9 cellular contexts compared by ENCODE assay signal in genomic region chr17:64498308-64499203, GRCh38. TPM values are rescaled to one million over a fixed set of nuclear protein-coding genes. Genes with fewer than 3 reads are reported as not detected.
A peak's percentile ranks its signal among the peaks of the same experiment; 100 is the strongest.
DNase-seq lines count a peak whose midpoint lies in the region; ATAC-seq, FAIRE-seq and TF ChIP-seq lines count a peak whose summit lies in the region.
"Had no signal": no experiment of that assay in that cellular context is flagged by ENCODE, and none has a peak within 500 bp of the region (broad histone marks: within the 10 kb centered on the region; RNA-seq: fewer than 3 reads in every experiment).

No MANE protein-coding gene starts in this region.

- H3K4me1 Mint-ChIP-seq in CD14-positive monocyte (peaks cover 63% of the 10 kb centered on the region), GM23338 (peaks cover 64% of the 10 kb centered on the region), activated B cell treated with CpG ODN at 0.5 μM for 24 hours (peaks cover 87% of the 10 kb centered on the region)

- H3K4me3 ChIP-seq in GM23338 (peak overlapping the region; percentile 60), keratinocyte (ENCODE audit: control insufficient read depth in 2 of 3, extremely low read depth in 1 of 3, insufficient read depth in 2 of 3, low read depth in 1 of 3, low read length in 3 of 3) (no peak overlapping the region)

- H4K20me1 ChIP-seq in GM23338 (replicated peaks; ENCODE audit: insufficient read depth) (peaks cover 43% of the 10 kb centered on the region), keratinocyte (ENCODE audit: control insufficient read depth, extremely low read depth, insufficient read depth, low read length) (peaks cover 23% of the 10 kb centered on the region)

- H3K4me1 ChIP-seq in GM23338 (ENCODE audit: insufficient read depth) = peaks cover 10% of the 10 kb centered on the region
- peaks cover 73% of the 10 kb centered on the region for H3K4me1 ChIP-seq in keratinocyte (ENCODE audit: control insufficient read depth, extremely low read depth, insufficient read depth, low read length)

- H3K36me3 ChIP-seq in GM23338 (ENCODE audit: insufficient read depth) (peaks cover 51% of the 10 kb centered on the region), keratinocyte (ENCODE audit: control insufficient read depth in 2 of 2, extremely low read depth in 1 of 2, insufficient read depth in 2 of 2, low read length in 2 of 2) (peaks cover 15 to 39% of the 10 kb centered on the region in 2 experiments)

- H3K27ac ChIP-seq in GM23338 (ENCODE audit: low read depth) (peak overlapping the region; percentile 93), keratinocyte (ENCODE audit: control insufficient read depth, insufficient read depth, low read length) (peak overlapping the region; percentile 84)

- POLR2A ChIA-PET in activated B cell treated with CpG ODN at 0.5 μM for 24 hours (lab: Charles Lee) = interaction anchor here (0.6 to 7.5 kb wide), 4 partner anchors 8 to 79 kb away, joined by 3 to 295 read pairs (median 14); partner anchors contain the start of genes CEP95 and DDX5

- H3K9me3 ChIP-seq in keratinocyte (ENCODE audit: control insufficient read depth, low read depth, low read length) = no peaks in the 10 kb centered on the region

- DNase-seq in CD14-positive monocyte (ENCODE audit: low spot score) (no peak), GM23338 (ENCODE audit: low spot score) (no peak), activated B cell treated with CpG ODN at 0.5 μM for 24 hours (no peak), keratinocyte (ENCODE audit: low read depth, low spot score) (no peak), cerebellar nuclear complex (lab: John Stamatoyannopoulos, UW) (no peak)
- no peak for DNase-seq in stimulated activated CD4-positive, alpha-beta T cell treated with anti-CD3 and anti-CD28 coated beads, Interleukin-2, amount 100 ng/mL, for 24 hours
- DNase-seq: NCI-H187 had no signal

- peaks cover 58 to 59% of the 10 kb centered on the region in 2 donors for H3K36me3 Mint-ChIP-seq in CD14-positive monocyte
- H3K36me3 Mint-ChIP-seq in GM23338 (ENCODE audit: low read depth) = peaks cover 84% of the 10 kb centered on the region
- peaks cover 83% of the 10 kb centered on the region for H3K36me3 Mint-ChIP-seq in activated B cell treated with CpG ODN at 0.5 μM for 24 hours (ENCODE audit: low read depth)

- dilution Hi-C loops in keratinocyte (cut with MboI; ENCODE audit: extremely low pct_ligation_motif_present, low sequenced_read_pairs) = no loop called here

- H3K27me3 Mint-ChIP-seq in CD14-positive monocyte (ENCODE audit: low read depth in 3 of 3) (peaks cover 0 to 2% (median 0%) of the 10 kb centered on the region in 3 donors), GM23338 (ENCODE audit: insufficient read depth, low read depth, poor library complexity) (peaks cover 28% of the 10 kb centered on the region), activated B cell treated with CpG ODN at 0.5 μM for 24 hours (no peaks in the 10 kb centered on the region)

- no peak overlapping the region for H3K9ac ChIP-seq in keratinocyte (ENCODE audit: control insufficient read depth, extremely low read depth, insufficient read depth, low read length)

- intact Hi-C loops in CD14-positive monocyte (cut with micrococcal nuclease) (loop anchor here in 1 of 2 donors (10.0 kb wide), 1 partner anchor 194 kb away; no protein-coding TSS in a partner anchor), activated B cell treated with CpG ODN at 0.5 μM for 24 hours (cut with micrococcal nuclease) (no loop called here)

- no peak for ATAC-seq in GM23338
- ATAC-seq in activated B cell treated with CpG ODN at 0.5 μM for 24 hours (ENCODE audit: low read depth) = no peak
- no peak for ATAC-seq in HG03521 (IDR thresholded peaks at IDR 0.05; ENCODE audit: unreplicated experiment)
- ATAC-seq in GM18511 (IDR thresholded peaks at IDR 0.05; ENCODE audit: unreplicated experiment) = no peak

- H3K4me2 ChIP-seq in GM23338 (peak overlapping the region; percentile 84), keratinocyte (ENCODE audit: control insufficient read depth, extremely low read depth, insufficient read depth, low read depth, low read length) (peak overlapping the region; percentile 81)

- no peaks in the 10 kb centered on the region for H3K9me1 ChIP-seq in keratinocyte (ENCODE audit: control insufficient read depth, extremely low read depth, insufficient read depth, low read length)

- H3K4me3 Mint-ChIP-seq in CD14-positive monocyte = no peak overlapping the region
- peak overlapping the region; percentile 100 for H3K4me3 Mint-ChIP-seq in GM23338
- H3K4me3 Mint-ChIP-seq in activated B cell treated with CpG ODN at 0.5 μM for 24 hours = peak overlapping the region; percentile 25

- TF ChIP-seq CTCF in CD14-positive monocyte (IDR thresholded peaks at IDR 0.05) = no peak
- TF ChIP-seq CTCF in GM23338 (conservative IDR thresholded peaks at IDR 0.05; ENCODE audit: low read depth in 2 of 2) = no peak
- no peak for TF ChIP-seq CTCF in activated B cell treated with CpG ODN at 0.5 μM for 24 hours (IDR thresholded peaks at IDR 0.05)
- TF ChIP-seq CTCF in keratinocyte (optimal IDR thresholded peaks at IDR 0.05 in 1 of 3, IDR thresholded peaks at IDR 0.05 in 1 of 3, conservative IDR thresholded peaks at IDR 0.05 in 1 of 3; ENCODE audit: extremely low read depth in 1 of 3, insufficient read depth in 2 of 3, low read length in 3 of 3) = no peak

- H3K27ac Mint-ChIP-seq in CD14-positive monocyte (peak overlapping the region; percentile 50 to 99 (median 97)), GM23338 (peak overlapping the region; percentile 98), activated B cell treated with CpG ODN at 0.5 μM for 24 hours (peak overlapping the region; percentile 99)

- CTCF ChIA-PET in activated B cell treated with CpG ODN at 0.5 μM for 24 hours (lab: Charles Lee) = interaction anchor here (6.6 kb wide), 1 partner anchor 78 kb away, joined by 67 read pairs; no protein-coding TSS in a partner anchor

- no peak for FAIRE-seq in keratinocyte (lab: Jason Lieb, UNC)

- no peaks in the 10 kb centered on the region for H3K9me2 ChIP-seq in GM23338 (ENCODE audit: insufficient read depth)

- H3K9me3 Mint-ChIP-seq in CD14-positive monocyte (peaks cover 0 to 1% (median 0%) of the 10 kb centered on the region in 7 donors), GM23338 (peaks cover 3% of the 10 kb centered on the region; the same call in 1 of the 3 replicates), activated B cell treated with CpG ODN at 0.5 μM for 24 hours (no peaks in the 10 kb centered on the region)

- H3K79me2 ChIP-seq in GM23338 (replicated peaks; ENCODE audit: insufficient read depth) (peaks cover 73% of the 10 kb centered on the region), keratinocyte (ENCODE audit: control insufficient read depth, insufficient read depth, low read length) (peaks cover 62% of the 10 kb centered on the region)

- no peaks in the 10 kb centered on the region for H3K27me3 ChIP-seq in GM23338 (ENCODE audit: insufficient read depth)
- H3K27me3 ChIP-seq in keratinocyte (ENCODE audit: control insufficient read depth, extremely low read depth, insufficient read depth, low read length) = no peaks in the 10 kb centered on the region

- H3F3A ChIP-seq in GM23338 (replicated peaks; ENCODE audit: low read depth) = peaks cover 58% of the 10 kb centered on the region

- H2AFZ ChIP-seq in GM23338 = no peak overlapping the region
- H2AFZ ChIP-seq in keratinocyte (ENCODE audit: control insufficient read depth, low read length) = no peak overlapping the region

RNA-seq across cellular contexts. Expression of gene POLG2, which starts 1.7 kb away (rescaled TPM):
- polyA plus RNA-seq in CD14-positive monocyte = 1 to 10 TPM in 1 of 2 donors, under 1 TPM in 1; 0.85 to 1.7 TPM
- 19.8 and 20.2 TPM in 2 replicates for total RNA-seq in GM23338 (2014; rRNA removed; shearing (Covaris generic))
- polyA plus RNA-seq in GM23338 (2016; fragmentation: Nextera tagmentation; extraction: Ambion mirVana) = 27.7 and 28.0 TPM in 2 replicates
- total RNA-seq in activated B cell treated with CpG ODN at 0.5 μM for 24 hours = 50.3 and 63.9 TPM in 2 replicates
- polyA plus RNA-seq in keratinocyte = 7.9 to 14.0 TPM (median 8.5 TPM) in 3 replicates
- 26.3 TPM for polyA plus RNA-seq in keratinocyte (2011; ENCODE audit: low read depth)
- polyA plus RNA-seq in keratinocyte (2011; cell fraction: cytosol; rRNA removed) = 4.4 and 5.1 TPM in 2 replicates
- polyA plus RNA-seq in keratinocyte (2011; cell fraction: nucleus; rRNA removed) = 22.7 and 28.5 TPM in 2 replicates
- polyA plus RNA-seq in keratinocyte (2012; ENCODE audit: low replicate concordance) = 6.5 and 9.3 TPM in 2 replicates
- 1.6 to 9.8 TPM (median 5.2 TPM) in 3 replicates for polyA minus RNA-seq in keratinocyte
- polyA minus RNA-seq in keratinocyte (2011; cell fraction: cytosol; rRNA and poly(A)+ RNA removed) = 2.9 TPM
- polyA minus RNA-seq in keratinocyte (2011; cell fraction: nucleus; rRNA and poly(A)+ RNA removed) = 9.2 and 23.0 TPM in 2 replicates

RNA-seq across cellular contexts. Expression of gene DDX5, which starts 7.5 kb away (rescaled TPM):
- polyA plus RNA-seq in CD14-positive monocyte (100 to 1,000 TPM; 642 to 777 TPM), GM23338 (2016; fragmentation: Nextera tagmentation; extraction: Ambion mirVana) (367 and 447 TPM in 2 replicates), keratinocyte (470 to 793 TPM (median 689 TPM) in 3 replicates)
- total RNA-seq in GM23338 (2014; rRNA removed; shearing (Covaris generic)) = 399 and 400 TPM in 2 replicates
- total RNA-seq in activated B cell treated with CpG ODN at 0.5 μM for 24 hours = 1,149 and 1,208 TPM in 2 replicates
- polyA plus RNA-seq in keratinocyte (2011; ENCODE audit: low read depth) = 1,623 TPM
- 418 and 502 TPM in 2 replicates for polyA plus RNA-seq in keratinocyte (2011; cell fraction: cytosol; rRNA removed)
- polyA plus RNA-seq in keratinocyte (2011; cell fraction: nucleus; rRNA removed) = 1,369 and 1,634 TPM in 2 replicates
- 427 and 480 TPM in 2 replicates for polyA plus RNA-seq in keratinocyte (2012; ENCODE audit: low replicate concordance)
- 333 to 502 TPM (median 382 TPM) in 3 replicates for polyA minus RNA-seq in keratinocyte
- 847 TPM for polyA minus RNA-seq in keratinocyte (2011; cell fraction: cytosol; rRNA and poly(A)+ RNA removed)
- 879 and 914 TPM in 2 replicates for polyA minus RNA-seq in keratinocyte (2011; cell fraction: nucleus; rRNA and poly(A)+ RNA removed)

RNA-seq across cellular contexts. Expression of gene CEP95, which starts 8.2 kb away (rescaled TPM):
- 1 to 10 TPM; 4.6 to 5.0 TPM for polyA plus RNA-seq in CD14-positive monocyte
- 41.1 and 81.1 TPM in 2 replicates for total RNA-seq in GM23338 (2014; rRNA removed; shearing (Covaris generic))
- 38.9 and 45.4 TPM in 2 replicates for polyA plus RNA-seq in GM23338 (2016; fragmentation: Nextera tagmentation; extraction: Ambion mirVana)
- 65.3 and 77.0 TPM in 2 replicates for total RNA-seq in activated B cell treated with CpG ODN at 0.5 μM for 24 hours
- polyA plus RNA-seq in keratinocyte = 13.1 to 31.6 TPM (median 25.2 TPM) in 3 replicates
- 165 TPM for polyA plus RNA-seq in keratinocyte (2011; ENCODE audit: low read depth)
- 9.5 and 15.4 TPM in 2 replicates for polyA plus RNA-seq in keratinocyte (2011; cell fraction: cytosol; rRNA removed)
- polyA plus RNA-seq in keratinocyte (2011; cell fraction: nucleus; rRNA removed) = 52.8 and 60.9 TPM in 2 replicates
- 13.1 and 31.9 TPM in 2 replicates for polyA plus RNA-seq in keratinocyte (2012; ENCODE audit: low replicate concordance)
- polyA minus RNA-seq in keratinocyte = 5.1 to 21.5 TPM (median 7.4 TPM) in 3 replicates
- 14.8 TPM for polyA minus RNA-seq in keratinocyte (2011; cell fraction: cytosol; rRNA and poly(A)+ RNA removed)
- 17.4 and 29.4 TPM in 2 replicates for polyA minus RNA-seq in keratinocyte (2011; cell fraction: nucleus; rRNA and poly(A)+ RNA removed)

RNA-seq across cellular contexts. Expression of gene MILR1, which starts 49.6 kb away (rescaled TPM):
- 10 to 100 TPM; 72.0 to 95.2 TPM for polyA plus RNA-seq in CD14-positive monocyte
- total RNA-seq in GM23338 (2014; rRNA removed; shearing (Covaris generic)) = not detected in 2 replicates
- polyA plus RNA-seq in GM23338 (2016; fragmentation: Nextera tagmentation; extraction: Ambion mirVana) = 0.39 TPM in 1 of 2 replicates, not detected in the other
- total RNA-seq in activated B cell treated with CpG ODN at 0.5 μM for 24 hours = 13.5 and 13.9 TPM in 2 replicates
- polyA plus RNA-seq in keratinocyte = not detected in 3 replicates
- polyA plus RNA-seq in keratinocyte (2011; ENCODE audit: low read depth) = not detected
- polyA plus RNA-seq in keratinocyte (2011; cell fraction: cytosol; rRNA removed) = not detected in 2 replicates
- polyA plus RNA-seq in keratinocyte (2011; cell fraction: nucleus; rRNA removed) = not detected in 2 replicates
- polyA plus RNA-seq in keratinocyte (2012; ENCODE audit: low replicate concordance) = not detected in 2 replicates
- polyA minus RNA-seq in keratinocyte = not detected in 3 replicates
- not detected for polyA minus RNA-seq in keratinocyte (2011; cell fraction: cytosol; rRNA and poly(A)+ RNA removed)
- polyA minus RNA-seq in keratinocyte (2011; cell fraction: nucleus; rRNA and poly(A)+ RNA removed) = not detected in 2 replicates

Comparison
In these comparisons a context has a peak if more than half of its experiments do, and no peak if none do; other contexts are left out.
1. H3K4me3 Mint-ChIP-seq: peak in GM23338 (single experiment) and activated B cell treated with CpG ODN at 0.5 μM for 24 hours (single experiment); none in CD14-positive monocyte (0 of 2).
2. Peak in every context shown above with its lines, with median percentiles within 50 percentile points of each other: H3K27ac Mint-ChIP-seq.